In the genomic region with DNA sequence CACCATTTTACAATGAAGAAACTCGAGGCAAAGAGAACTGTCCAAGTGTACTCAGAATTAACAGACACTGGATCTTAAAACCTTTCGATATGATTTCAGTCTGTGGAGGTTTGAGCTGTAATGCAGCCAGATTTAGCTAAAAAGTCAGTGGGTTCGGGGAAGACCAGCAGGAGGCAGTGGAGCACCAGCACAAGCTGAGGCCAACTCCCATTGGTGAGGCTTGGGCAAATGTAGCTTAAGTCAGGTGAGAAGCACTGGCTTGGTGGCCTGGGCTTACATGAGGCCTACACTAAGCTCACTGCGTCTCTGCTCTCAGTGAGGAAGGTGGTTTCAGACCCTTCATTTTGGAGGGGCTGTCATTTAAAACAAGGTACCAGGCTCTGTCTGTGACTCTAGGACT, we compare ENCODE assay signal across 5 cellular contexts.
DNase-seq lines count a peak whose midpoint lies in the region; ATAC-seq, FAIRE-seq and TF ChIP-seq lines count a peak whose summit lies in the region.
"Not testable (repeated sequence)": the region's sequence is repeated elsewhere in the genome, so short reads cannot be mapped to it uniquely, and the experiment has no call there.

No MANE protein-coding gene starts in this region.

- not testable (repeated sequence) for TF ChIP-seq EP300 in GM12878 (IDR thresholded peaks at IDR 0.05; ENCODE audit: borderline replicate concordance in 1 of 2, control insufficient read depth in 1 of 2, low read depth in 2 of 2, low read length in 2 of 2); H1 (IDR thresholded peaks at IDR 0.05; ENCODE audit: borderline replicate concordance in 1 of 2, low read depth in 2 of 2, low read length in 2 of 2)

- not testable (repeated sequence) for H2BK5ac ChIP-seq in H1 (ENCODE audit: low read depth, low read length)

- not testable (repeated sequence) for H3K27me3 ChIP-seq in GM12878 (replicated peaks in 1 of 2; ENCODE audit: control insufficient read depth in 2 of 2, insufficient read depth in 2 of 2, low read length in 1 of 2); H1 (replicated peaks in 1 of 4; ENCODE audit: control insufficient read depth in 3 of 4, extremely low read depth in 1 of 4, insufficient read depth in 3 of 4, low read length in 3 of 4)

- not testable (repeated sequence) for H4K20me1 ChIP-seq in GM12878 (ENCODE audit: control insufficient read depth, insufficient read depth); H1 (replicated peaks in 1 of 2; ENCODE audit: control insufficient read depth in 1 of 2, insufficient read depth in 2 of 2, low read length in 2 of 2)

- H4K8ac ChIP-seq in H1 (ENCODE audit: extremely low read depth, insufficient read depth, low read length) = not testable (repeated sequence)

- H3K56ac ChIP-seq in H1 (replicated peaks; ENCODE audit: insufficient read length, low read depth, low read length) = not testable (repeated sequence)

- TF ChIP-seq CTCF in GM12878 (IDR thresholded peaks at IDR 0.05 in 2 of 3, conservative IDR thresholded peaks at IDR 0.05 in 1 of 3; ENCODE audit: control insufficient read depth in 2 of 3, extremely low read depth in 1 of 3, insufficient read depth in 1 of 3, low read depth in 3 of 3, low read length in 3 of 3); H1 (IDR thresholded peaks at IDR 0.05; ENCODE audit: control extremely low read depth in 1 of 3, insufficient read depth in 1 of 3, low read depth in 1 of 3, low read length in 3 of 3): not testable (repeated sequence)

- peak; percentile 77 for FAIRE-seq in H54 (lab: Jason Lieb, UNC)
- peak; percentile 77 for FAIRE-seq in HTR-8/SVneo (lab: Jason Lieb, UNC)
- not testable (repeated sequence) for FAIRE-seq in GM12878 (lab: Jason Lieb, UNC)
- peak; percentile 90 for FAIRE-seq in H1 (lab: Jason Lieb, UNC)

- not testable (repeated sequence) for H3K23me2 ChIP-seq in H1 (ENCODE audit: low read depth, low read length)

- not testable (repeated sequence) for H2BK12ac ChIP-seq in H1 (ENCODE audit: low read depth, low read length)

- H3K79me1 ChIP-seq in H1 (ENCODE audit: low read depth, low read length) = not testable (repeated sequence)

- not testable (repeated sequence) for H3K79me2 ChIP-seq in GM12878 (ENCODE audit: control insufficient read depth, insufficient read depth, low read length); H1 (ENCODE audit: control insufficient read depth in 1 of 2, insufficient read depth in 2 of 2, low read length in 2 of 2)

- H3K23ac ChIP-seq in H1 (ENCODE audit: insufficient read length) = not testable (repeated sequence)

- SMC1A ChIA-PET in GM12878 (lab: Charles Lee; ENCODE audit: uncharacterized antibody, unreplicated experiment) = not testable (repeated sequence)

- H2BK15ac ChIP-seq in H1 (ENCODE audit: low read length) = not testable (repeated sequence)

- H4K91ac ChIP-seq in H1 (replicated peaks; ENCODE audit: insufficient read length, low read length) = not testable (repeated sequence)

- DNase-seq in H54 (ENCODE audit: insufficient read length, low spot score); HTR-8/SVneo (ENCODE audit: insufficient read length, low spot score); GM12878 (ENCODE audit: low read depth, low spot score); H1 (ENCODE audit: low read depth in 1 of 2, low spot score in 2 of 2); left lobe of liver (ENCODE audit: low spot score): not testable (repeated sequence)

- TF ChIP-seq POLR2A in H54 (IDR thresholded peaks at IDR 0.05; ENCODE audit: low read depth, low read length); GM12878 (IDR thresholded peaks at IDR 0.05; ENCODE audit: low read depth, low read length); H1 (IDR thresholded peaks at IDR 0.05; ENCODE audit: control extremely low read depth in 1 of 2, low read depth in 2 of 2, low read length in 2 of 2): not testable (repeated sequence)

- in situ Hi-C loops in GM12878 (cut with MboI) = not testable (repeated sequence)

- not testable (repeated sequence) for H2AFZ ChIP-seq in GM12878 (ENCODE audit: control insufficient read depth, low read depth, low read length); H1 (ENCODE audit: low read length)

- H3K4ac ChIP-seq in H1 (replicated peaks; ENCODE audit: insufficient read length, low read depth, low read length) = not testable (repeated sequence)

- POLR2A ChIA-PET in GM12878 (lab: Charles Lee); H1 (lab: Charles Lee; ENCODE audit: partially characterized antibody): not testable (repeated sequence)

- not testable (repeated sequence) for H2BK120ac ChIP-seq in H1 (replicated peaks; ENCODE audit: low read depth, low read length)

- ATAC-seq in GM12878 (peak; percentile 40; the same call in 2 of the 3 replicates), left lobe of liver (peak; percentile 43)

- TF ChIP-seq RAD21 in GM12878 (IDR thresholded peaks at IDR 0.05; ENCODE audit: insufficient read depth, low read depth, low read length); H1 (IDR thresholded peaks at IDR 0.05 in 1 of 2, conservative IDR thresholded peaks at IDR 0.05 in 1 of 2; ENCODE audit: low read depth in 2 of 2, low read length in 2 of 2): not testable (repeated sequence)

- H3K9ac ChIP-seq in GM12878 (ENCODE audit: control insufficient read depth, insufficient read depth, low read length); H1 (replicated peaks in 1 of 4; ENCODE audit: extremely low read depth in 1 of 4, low read depth in 3 of 4, low read length in 3 of 4): not testable (repeated sequence)

- not testable (repeated sequence) for H3K4me3 ChIP-seq in GM12878; H1 (ENCODE audit: extremely low read depth in 1 of 4, insufficient read depth in 2 of 4, low read depth in 3 of 4, low read length in 4 of 4)

- H3K14ac ChIP-seq in H1 (ENCODE audit: insufficient read length) = not testable (repeated sequence)

- not testable (repeated sequence) for H3K27ac ChIP-seq in GM12878 (ENCODE audit: control insufficient read depth, insufficient read depth); H1 (ENCODE audit: low read depth, low read length)

- H3K4me1 ChIP-seq in GM12878 (ENCODE audit: control insufficient read depth, insufficient read depth, low read length); H1 (replicated peaks in 1 of 4; ENCODE audit: control insufficient read depth in 3 of 4, insufficient read depth in 4 of 4, low read length in 3 of 4): not testable (repeated sequence)

- not testable (repeated sequence) for H3K9me3 ChIP-seq in GM12878 (replicated peaks; ENCODE audit: control insufficient read depth, insufficient read depth, low read length); H1 (ENCODE audit: insufficient read depth in 2 of 2, low read depth in 1 of 2, low read length in 1 of 2)

- WGBS in GM12878 (ENCODE audit: insufficient coverage, insufficient replicate concordance, low lambda C conversion rate, missing lambda C conversion rate) = 100% methylated on average over 2 of the region's 4 CpGs
- WGBS in H1 (ENCODE audit: extremely low coverage in 1 of 2, insufficient coverage in 1 of 2, insufficient read length in 1 of 2, insufficient replicate concordance in 2 of 2, low coverage in 1 of 2, low lambda C conversion rate in 2 of 2, missing lambda C conversion rate in 1 of 2), 2 experiments = 78% methylated on average over 3 of the region's 4 CpGs; no CpG with 5 or more reads in 1 of the 2 experiments

- not testable (repeated sequence) for BruUV-seq in GM12878 (replicated peaks; lab: Mats Ljungman, UMichigan)

- not testable (repeated sequence) for H3K18ac ChIP-seq in H1 (ENCODE audit: extremely low read depth, low read length)

- H3K4me2 ChIP-seq in GM12878 (ENCODE audit: control insufficient read depth, insufficient read depth); H1 (ENCODE audit: insufficient read depth in 1 of 2, low read depth in 2 of 2, low read length in 2 of 2): not testable (repeated sequence)

- intact Hi-C loops in GM12878 (cut with micrococcal nuclease; ENCODE audit: unreplicated experiment) = not testable (repeated sequence)

- CTCF ChIA-PET in GM12878 (lab: Yijun Ruan, JAX) = not testable (repeated sequence)
- CTCF ChIA-PET in H1 (lab: Charles Lee; ENCODE audit: partially characterized antibody) = interaction anchor here (0.6 kb wide), 1 partner anchor 13 kb away, joined by 3 read pairs; no protein-coding TSS in a partner anchor

- H2AK5ac ChIP-seq in H1 (ENCODE audit: low read depth, low read length) = not testable (repeated sequence)

- H3K36me3 ChIP-seq in GM12878 (ENCODE audit: control insufficient read depth in 2 of 2, insufficient read depth in 2 of 2, low read length in 1 of 2); H1 (ENCODE audit: control insufficient read depth in 2 of 4, insufficient read depth in 4 of 4, low read length in 3 of 4): not testable (repeated sequence)

- not testable (repeated sequence) for H2BK20ac ChIP-seq in H1 (ENCODE audit: low read length)

- not testable (repeated sequence) for H4K5ac ChIP-seq in H1 (ENCODE audit: insufficient read length, low read depth, low read length)

- RAD21 ChIA-PET in GM12878 (lab: Charles Lee; ENCODE audit: unreplicated experiment) = not testable (repeated sequence)
